ENCODE assay signal across 27 cellular contexts in the genomic region with DNA sequence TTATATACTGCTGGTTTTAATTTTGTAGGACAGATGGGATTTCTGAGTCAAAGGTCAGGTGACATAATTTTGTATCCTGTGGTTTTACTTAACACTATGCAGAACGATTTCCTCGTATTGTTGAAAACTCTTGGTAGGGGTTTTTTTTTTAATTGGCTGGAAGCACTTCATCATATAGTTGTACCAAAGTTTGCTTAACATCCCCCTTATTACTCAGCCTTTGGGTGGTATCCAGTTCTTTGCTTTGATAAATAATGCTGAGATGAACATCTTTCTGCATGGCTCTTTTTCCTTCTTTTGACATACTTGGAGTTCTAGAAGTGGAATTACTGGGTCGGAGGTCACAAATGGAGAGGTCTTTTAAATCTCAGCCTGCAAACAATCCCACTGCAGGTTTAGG.
"Had no signal": no experiment of that assay in that cellular context is flagged by ENCODE, and none has a peak within 500 bp of the region (broad histone marks: within the 10 kb centered on the region; RNA-seq: fewer than 3 reads in every experiment).

No MANE protein-coding gene starts in this region.

- H3K27ac ChIP-seq: colonic mucosa, epithelial cell of prostate, left ventricle myocardium inferior, lower lobe of right lung, neural progenitor cell, parathyroid adenoma, right lobe of liver, stomach, thyroid gland had no signal

- H3K36me3 ChIP-seq: colonic mucosa, left ventricle myocardium inferior, lower lobe of right lung, neural progenitor cell, right lobe of liver, stomach, thyroid gland had no signal

- H3K4me2 ChIP-seq: neural progenitor cell had no signal

- H3K4me1 ChIP-seq: colonic mucosa, lower lobe of right lung, neural progenitor cell, parathyroid adenoma, right lobe of liver, stomach, thyroid gland had no signal

- H3K27me3 ChIP-seq: colonic mucosa, neural progenitor cell, right lobe of liver, stomach, thyroid gland had no signal

- H2AFZ ChIP-seq: neural progenitor cell, parathyroid adenoma had no signal

- H3K36me3 Mint-ChIP-seq: neural progenitor cell had no signal

- H3K9ac ChIP-seq: neural progenitor cell, parathyroid adenoma had no signal

- H3K4me3 Mint-ChIP-seq: dendritic cell treated with granulocyte-macrophage colony-stimulating factor and Interleukin-4, amounts not matched to agents 40 ng/mL and 50 ng/mL, for 4 days; endodermal cell; immature natural killer cell; nephron; neural progenitor cell had no signal

- H3K27ac Mint-ChIP-seq: dendritic cell treated with granulocyte-macrophage colony-stimulating factor and Interleukin-4, amounts not matched to agents 40 ng/mL and 50 ng/mL, for 4 days; endodermal cell; immature natural killer cell; nephron; neural progenitor cell; progenitor cell of endocrine pancreas had no signal

- DNase-seq: colonic mucosa; effector CD8-positive, alpha-beta T cell; endodermal cell; hypothalamus; immature natural killer cell; islet precursor cell; kidney glomerular epithelial cell; left colon; left ventricle myocardium inferior; lower lobe of right lung; right lobe of liver; small intestine; stimulated activated CD4-positive, alpha-beta T cell treated with anti-CD3 and anti-CD28 coated beads, Interleukin-12 subunit alpha, Interleukin-12 subunit beta, amount 100 ng/mL, for 4 hours; stimulated activated CD4-positive, alpha-beta T cell treated with anti-CD3 and anti-CD28 coated beads, Interleukin-1b, Interleukin-23, amount 100 ng/mL, for 48 hours; stimulated activated CD4-positive, alpha-beta T cell treated with anti-CD3 and anti-CD28 coated beads, Interleukin-4, amount 100 ng/mL, for 1 hour; stimulated activated CD8-positive, alpha-beta memory T cell treated with anti-CD3 and anti-CD28 coated beads, Interleukin-4, amount 100 ng/mL, for 48 hours; stimulated activated naive CD4-positive, alpha-beta T cell treated with Interleukin-2 at 50 U/mL for 16 hours; stomach; thyroid gland; trophoblast cell had no signal

- H3K9me3 ChIP-seq: colonic mucosa, right lobe of liver, thyroid gland had no signal

- ATAC-seq: esophagus mucosa, left colon, lower lobe of right lung, right lobe of liver had no signal

- H3K4me3 ChIP-seq: colonic mucosa, left ventricle myocardium inferior, lower lobe of right lung, neural progenitor cell, right lobe of liver, stomach, thyroid gland had no signal
